ENCODE assay signal across 1 cellular context in genomic region chr1:204409878-204410763, GRCh38.
TF ChIP-seq lines count a peak whose summit lies in the region.

No MANE protein-coding gene starts in this region.

TF ChIP-seq in K562, 482 proteins besides CTCF, POLR2A, EP300 and RAD21 (continued from another document and continues in another):
- TF ChIP-seq FOXO4 (CRISPR knock-in tag; IDR thresholded peaks at IDR 0.05) (no peak), SNIP1 (IDR thresholded peaks at IDR 0.05; ENCODE audit: low read depth) (no peak), TBP (optimal IDR thresholded peaks at IDR 0.05; ENCODE audit: low read depth, low read length) (no peak), ETS2 (tag; IDR thresholded peaks at IDR 0.05; ENCODE audit: borderline replicate concordance, poor library complexity, severe bottlenecking) (no peak), TAF9B (IDR thresholded peaks at IDR 0.05; ENCODE audit: partially characterized antibody) (no peak), BRF1 (IDR thresholded peaks at IDR 0.05; ENCODE audit: borderline replicate concordance, extremely low read depth, insufficient read length) (no peak), HDAC1 (IDR thresholded peaks at IDR 0.05) (no peak; a peak in 1 of 4 replicates), ATF4 (CRISPR knock-in tag; IDR thresholded peaks at IDR 0.05) (no peak), KLF16 (IDR thresholded peaks at IDR 0.05) (no peak), GMEB1 (CRISPR knock-in tag; IDR thresholded peaks at IDR 0.05) (no peak), ZNF668 (CRISPR knock-in tag; IDR thresholded peaks at IDR 0.05) (no peak), SAFB2 (IDR thresholded peaks at IDR 0.05; ENCODE audit: borderline replicate concordance, low read depth, low read length, severe bottlenecking) (no peak), BCLAF1 (IDR thresholded peaks at IDR 0.05; ENCODE audit: borderline replicate concordance in 1 of 2, control insufficient read depth in 1 of 2, low read depth in 2 of 2, low read length in 1 of 2) (no peak), ZNF57 (CRISPR knock-in tag; IDR thresholded peaks at IDR 0.05) (no peak), PREB (CRISPR knock-in tag; IDR thresholded peaks at IDR 0.05) (no peak), ZBTB26 (CRISPR knock-in tag; IDR thresholded peaks at IDR 0.05) (no peak), ZBTB49 (CRISPR knock-in tag; IDR thresholded peaks at IDR 0.05; ENCODE audit: borderline replicate concordance) (no peak), USF2 (CRISPR knock-in tag; IDR thresholded peaks at IDR 0.05) (no peak), SUPT5H (IDR thresholded peaks at IDR 0.05) (no peak), CBX1 (IDR thresholded peaks at IDR 0.05; ENCODE audit: low read depth) (no peak), TEAD2 (tag; IDR thresholded peaks at IDR 0.05) (no peak), CBX5 (IDR thresholded peaks at IDR 0.05; ENCODE audit: borderline replicate concordance, low read depth) (no peak), DDX20 (tag; IDR thresholded peaks at IDR 0.05; ENCODE audit: low read depth) (no peak), TFE3 (CRISPR knock-in tag; IDR thresholded peaks at IDR 0.05) (no peak), ATF7 (IDR thresholded peaks at IDR 0.05) (no peak), CHD1 (IDR thresholded peaks at IDR 0.05; ENCODE audit: low read length) (peak; percentile 2), MNT (conservative IDR thresholded peaks at IDR 0.05) (0 out of 4 replicates have a peak, but pooled peaks of 1 of the 2 experiments have one; percentile 10), EHMT2 (IDR thresholded peaks at IDR 0.05) (no peak), TEAD1 (CRISPR knock-in tag; IDR thresholded peaks at IDR 0.05) (0 out of 4 replicates have a peak, but pooled peaks of 1 of the 2 experiments have one; percentile 30), EZH2 (IDR thresholded peaks at IDR 0.05; ENCODE audit: borderline replicate concordance, low read depth, low read length) (no peak), PHF8 (IDR thresholded peaks at IDR 0.05; ENCODE audit: borderline replicate concordance, low read length) (no peak), ZNF583 (CRISPR knock-in tag; IDR thresholded peaks at IDR 0.05) (no peak), ZSCAN32 (CRISPR knock-in tag; IDR thresholded peaks at IDR 0.05) (no peak), CUX1 (CRISPR knock-in tag; IDR thresholded peaks at IDR 0.05) (no peak), CEBPG (CRISPR knock-in tag; IDR thresholded peaks at IDR 0.05) (no peak), CEBPG (tag; conservative IDR thresholded peaks at IDR 0.05 in 1 of 2, IDR thresholded peaks at IDR 0.05 in 1 of 2) (no peak)
